Comparison of ENCODE assay signal across 8 cellular contexts in the genomic region with DNA sequence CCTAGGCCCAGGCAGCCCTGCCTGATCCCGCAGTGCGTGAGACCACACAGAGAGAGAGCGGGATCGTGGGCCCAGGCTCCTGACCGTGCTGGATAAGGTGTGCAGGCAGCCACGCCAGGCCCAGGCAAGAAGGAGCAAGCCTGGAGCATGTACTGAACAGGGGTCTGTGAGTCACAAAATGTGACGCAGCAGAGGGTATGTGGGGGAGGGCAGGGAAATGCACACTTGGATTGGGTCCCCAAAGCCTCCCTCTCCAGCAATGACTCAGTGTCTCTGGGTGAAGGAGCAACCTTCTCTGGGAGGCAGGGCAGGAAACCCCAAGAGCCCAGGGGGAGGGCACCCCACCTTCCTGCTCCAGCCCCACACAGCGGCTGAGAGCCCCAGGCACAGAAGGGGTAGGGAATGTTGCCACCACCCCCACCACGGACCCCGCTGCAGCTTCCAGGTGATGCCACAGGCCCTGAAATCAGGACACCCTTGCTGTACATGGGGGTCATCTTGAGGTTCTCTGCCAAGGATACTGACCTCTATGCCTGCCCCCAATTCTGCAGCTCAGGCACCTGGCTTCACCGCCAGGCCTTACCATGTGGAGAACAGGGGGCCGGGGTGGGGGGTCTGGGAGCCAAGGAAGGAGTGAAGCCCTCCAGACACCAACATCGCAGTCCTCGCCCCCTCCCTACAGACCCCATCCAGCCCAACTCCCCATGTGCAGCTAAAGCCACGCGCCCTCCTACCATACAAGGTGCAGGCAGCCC. TPM values are rescaled to one million over a fixed set of nuclear protein-coding genes. Genes with fewer than 3 reads are reported as not detected.
A peak's percentile ranks its signal among the peaks of the same experiment; 100 is the strongest.
DNase-seq lines count a peak whose midpoint lies in the region; ATAC-seq and TF ChIP-seq lines count a peak whose summit lies in the region.

No MANE protein-coding gene starts in this region.

- H3K36me3 ChIP-seq in cardiac muscle cell (no peaks in the 10 kb centered on the region), prostate gland (no peaks in the 10 kb centered on the region)

- H3K4me1 ChIP-seq in cardiac muscle cell (ENCODE audit: low read depth) (no peaks in the 10 kb centered on the region), prostate gland (replicated peaks) (peaks cover 16% of the 10 kb centered on the region)

- ATAC-seq in GM18517 (IDR thresholded peaks at IDR 0.05; ENCODE audit: unreplicated experiment), result no peak

- TF ChIP-seq CTCF in cardiac muscle cell (IDR thresholded peaks at IDR 0.05; ENCODE audit: low read depth, low read length), result no peak
- no peak for TF ChIP-seq CTCF in prostate gland (IDR thresholded peaks at IDR 0.05)

- no peaks in the 10 kb centered on the region for H3K9me3 ChIP-seq in cardiac muscle cell (ENCODE audit: low read depth)
- H3K9me3 ChIP-seq in prostate gland, result no peaks in the 10 kb centered on the region

- intact Hi-C loops in prostate gland (cut with DNase I), result loop anchor here (2.0 kb wide), 1 partner anchor 59 kb away; no protein-coding TSS in a partner anchor

- H3K4me3 ChIP-seq in cardiac muscle cell (peak overlapping the region; percentile 90), prostate gland (peak overlapping the region in 1 of 2 donors; percentile 76)

- peaks cover 23% of the 10 kb centered on the region for H3K27me3 ChIP-seq in cardiac muscle cell
- no peaks in the 10 kb centered on the region for H3K27me3 ChIP-seq in prostate gland (replicated peaks; ENCODE audit: insufficient read depth)

- peak; percentile 59 for TF ChIP-seq POLR2A in prostate gland (IDR thresholded peaks at IDR 0.05)

- peak; percentile 23 to 34 for DNase-seq in stimulated activated CD4-positive, alpha-beta T cell treated with anti-CD3 and anti-CD28 coated beads, Interleukin-15, amount 100 ng/mL, for 48 hours (ENCODE audit: low read depth in 2 of 2)
- DNase-seq in stimulated activated CD4-positive, alpha-beta T cell treated with anti-CD3 and anti-CD28 coated beads, Interleukin-4, amount 100 ng/mL, for 4 hours, result no peak
- DNase-seq in activated naive CD4-positive, alpha-beta T cell treated with anti-CD3 and anti-CD28 coated beads, Interleukin-2, amount 50 U/mL, for 16 hours, result peak; percentile 7
- DNase-seq in cardiac muscle cell (ENCODE audit: low read depth in 1 of 2, low spot score in 1 of 2) (peak in 1 of 2 donors; percentile 96), prostate gland (ENCODE audit: low spot score) (peak; percentile 78), inferior parietal cortex (ENCODE audit: extremely low spot score) (no peak), NCI-H2196 (lab: John Stamatoyannopoulos, UW; ENCODE audit: unreplicated experiment) (no peak)

- H3K27ac ChIP-seq in cardiac muscle cell (no peak overlapping the region), prostate gland (peak overlapping the region; percentile 82 to 95)

- WGBS in prostate gland, result 52% methylated on average over 13 of the region's 16 CpGs

RNA-seq across cellular contexts. Expression of gene GPC1, which starts 1.3 kb away (rescaled TPM):
- total RNA-seq in cardiac muscle cell (75.1 and 80.9 TPM in 2 replicates), prostate gland (100 to 1,000 TPM in 1 of 2 donors, 10 to 100 TPM in 1; 80.7 to 447 TPM)
- polyA plus RNA-seq in cardiac muscle cell, result 57.8 and 60.4 TPM in 2 replicates

Comparison
In these comparisons a context has a peak if more than half of its experiments do, and no peak if none do; other contexts are left out.
1. DNase-seq: peak in stimulated activated CD4-positive, alpha-beta T cell treated with anti-CD3 and anti-CD28 coated beads, Interleukin-15, amount 100 ng/mL, for 48 hours (2 of 2), activated naive CD4-positive, alpha-beta T cell treated with anti-CD3 and anti-CD28 coated beads, Interleukin-2, amount 50 U/mL, for 16 hours (single experiment) and prostate gland (single experiment); none in stimulated activated CD4-positive, alpha-beta T cell treated with anti-CD3 and anti-CD28 coated beads, Interleukin-4, amount 100 ng/mL, for 4 hours (0 of 2), inferior parietal cortex (single experiment) and NCI-H2196 (single experiment).